In the genomic region with DNA sequence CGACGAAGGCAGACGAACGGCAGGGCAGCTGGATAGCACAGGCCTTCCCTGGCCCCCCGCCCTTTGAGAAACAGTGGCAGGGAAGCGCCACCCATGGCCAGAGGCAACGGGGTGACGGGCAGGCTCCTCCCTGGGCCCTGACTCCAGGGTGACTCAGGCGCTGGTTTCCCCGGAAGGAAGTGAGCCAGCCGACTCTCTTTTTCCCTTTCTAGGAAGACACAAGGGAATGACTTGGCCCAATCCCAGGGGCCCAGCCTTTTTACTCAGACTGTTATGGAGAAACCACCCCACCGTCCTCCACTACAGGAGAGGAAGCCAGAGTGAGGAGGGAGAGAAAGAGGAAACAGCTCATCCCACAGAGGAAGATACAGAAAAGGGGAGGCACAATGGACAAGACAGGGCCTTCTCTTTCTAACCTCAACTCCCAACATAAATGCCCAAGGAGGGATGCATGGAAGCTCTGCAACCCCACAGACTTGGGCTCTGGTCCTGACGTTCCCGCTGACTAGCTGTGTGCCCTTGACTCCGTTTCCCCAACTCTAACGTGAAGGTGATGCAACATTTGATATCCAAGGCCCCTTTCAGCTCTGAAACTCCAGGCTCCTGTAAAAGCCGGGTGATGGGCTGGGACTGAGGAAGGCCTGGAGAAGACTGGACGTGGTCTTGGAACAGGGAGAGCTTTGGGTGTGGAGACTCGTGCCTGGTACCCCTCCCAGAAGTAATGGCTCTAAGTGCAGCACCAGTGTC, we compare ENCODE assay signal across 8 cellular contexts. TPM values are rescaled to one million over a fixed set of nuclear protein-coding genes. Genes with fewer than 3 reads are reported as not detected.
DNase-seq lines count a peak whose midpoint lies in the region; ATAC-seq lines count a peak whose summit lies in the region.

No MANE protein-coding gene starts in this region.

- peaks cover 20% of the 10 kb centered on the region for H3K4me1 Mint-ChIP-seq in activated T-helper 17 cell treated with anti-CD3 and anti-CD28 coated beads, Interleukin-2, amount 50 U/mL, for 72 hours

- no peak overlapping the region for H3K27ac Mint-ChIP-seq in activated T-helper 17 cell treated with anti-CD3 and anti-CD28 coated beads, Interleukin-2, amount 50 U/mL, for 72 hours

- H3K27me3 Mint-ChIP-seq in activated T-helper 17 cell treated with anti-CD3 and anti-CD28 coated beads, Interleukin-2, amount 50 U/mL, for 72 hours, result no peaks in the 10 kb centered on the region

- H3K9me3 Mint-ChIP-seq in activated T-helper 17 cell treated with anti-CD3 and anti-CD28 coated beads, Interleukin-2, amount 50 U/mL, for 72 hours, result no peaks in the 10 kb centered on the region

- ATAC-seq in activated T-helper 17 cell treated with anti-CD3 and anti-CD28 coated beads, Interleukin-2, amount 50 U/mL, for 72 hours (replicated peaks), result peak; percentile 37
- ATAC-seq in right cardiac atrium (peak; percentile 38 to 72), GM21367 (IDR thresholded peaks at IDR 0.05; ENCODE audit: unreplicated experiment) (no peak)

- no peak overlapping the region for H3K4me3 ChIP-seq in right cardiac atrium (ENCODE audit: low read length)

- no peaks in the 10 kb centered on the region for H3K9me3 ChIP-seq in right cardiac atrium (ENCODE audit: control insufficient read depth, low read length)

- WGBS in right cardiac atrium, result 38% methylated on average over 19 of the region's 19 CpGs

- peaks cover 56% of the 10 kb centered on the region for H3K4me1 ChIP-seq in right cardiac atrium (ENCODE audit: control insufficient read depth, insufficient read depth, low read length)

- intact Hi-C loops in right cardiac atrium (cut with DNase I), result no loop called here

- H3K27ac ChIP-seq in right cardiac atrium (ENCODE audit: low read length), result peak overlapping the region; percentile 94

- H3K27me3 ChIP-seq in right cardiac atrium (ENCODE audit: control insufficient read depth, insufficient read depth), result no peaks in the 10 kb centered on the region

- H3K36me3 Mint-ChIP-seq in activated T-helper 17 cell treated with anti-CD3 and anti-CD28 coated beads, Interleukin-2, amount 50 U/mL, for 72 hours (ENCODE audit: low read depth), result no peaks in the 10 kb centered on the region

- DNase-seq in HS-5 (ENCODE audit: low read depth), result peak; percentile 95
- peak; percentile 91 to 95 (median 94) for DNase-seq in right cardiac atrium
- DNase-seq in stromal cell of bone marrow (ENCODE audit: low read depth), result peak; percentile 92
- no peak for DNase-seq in NCI-H2081 treated with DMSO at 0.1 percent for 48 hours (lab: John Stamatoyannopoulos, UW)
- DNase-seq in NCI-H2196 (lab: John Stamatoyannopoulos, UW; ENCODE audit: unreplicated experiment), result no peak
- DNase-seq in NCI-H1436 treated with DMSO at 0.1 percent for 48 hours (lab: John Stamatoyannopoulos, UW), result no peak

- H3K4me3 Mint-ChIP-seq in activated T-helper 17 cell treated with anti-CD3 and anti-CD28 coated beads, Interleukin-2, amount 50 U/mL, for 72 hours, result no peak overlapping the region

RNA-seq across cellular contexts. Expression of a gene that starts 27.9 kb away (rescaled TPM):
- 10 to 100 TPM; 38.3 to 54.1 TPM for total RNA-seq in activated T-helper 17 cell treated with anti-CD3 and anti-CD28 coated beads, Interleukin-2, amount 50 U/mL, for 72 hours
- 100 to 1,000 TPM; 133 to 305 (median 171) TPM for total RNA-seq in right cardiac atrium
- polyA plus RNA-seq in right cardiac atrium, result 80.5 TPM

Comparison
In these comparisons a context has a peak if more than half of its experiments do, and no peak if none do; other contexts are left out.
1. DNase-seq: peak in HS-5 (single experiment), right cardiac atrium (3 of 3) and stromal cell of bone marrow (single experiment); none in NCI-H2081 treated with DMSO at 0.1 percent for 48 hours (single experiment), NCI-H2196 (single experiment) and NCI-H1436 treated with DMSO at 0.1 percent for 48 hours (single experiment).